Comparison of ENCODE assay signal across 20 cellular contexts in genomic region chr17:14459955-14460354, GRCh38.
"Had no signal": no experiment of that assay in that cellular context is flagged by ENCODE, and none has a peak within 500 bp of the region (broad histone marks: within the 10 kb centered on the region; RNA-seq: fewer than 3 reads in every experiment).

No MANE protein-coding gene starts in this region.

- H3K27ac Mint-ChIP-seq: naive thymus-derived CD8-positive, alpha-beta T cell; stimulated activated effector memory CD8-positive, alpha-beta T cell treated with anti-CD3 and anti-CD28 coated beads, Interleukin-12 subunit alpha, Interleukin-12 subunit beta, amount 100 ng/mL, for 72 hours; type B pancreatic cell had no signal

- H2AFZ ChIP-seq: parathyroid adenoma had no signal

- H3K4me1 ChIP-seq: colonic mucosa, heart left ventricle, parathyroid adenoma, prostate gland, right lobe of liver, thyroid gland had no signal

- H3K27ac ChIP-seq: colonic mucosa, heart left ventricle, parathyroid adenoma, prostate gland, right lobe of liver, suprapubic skin, thyroid gland had no signal

- H3K9me3 Mint-ChIP-seq: naive thymus-derived CD8-positive, alpha-beta T cell; stimulated activated effector memory CD8-positive, alpha-beta T cell treated with anti-CD3 and anti-CD28 coated beads, Interleukin-12 subunit alpha, Interleukin-12 subunit beta, amount 100 ng/mL, for 72 hours; type B pancreatic cell had no signal

- H3K4me3 Mint-ChIP-seq: stimulated activated effector memory CD8-positive, alpha-beta T cell treated with anti-CD3 and anti-CD28 coated beads, Interleukin-12 subunit alpha, Interleukin-12 subunit beta, amount 100 ng/mL, for 72 hours; type B pancreatic cell had no signal

- DNase-seq: colonic mucosa; dermis blood vessel endothelial cell; erythroblast; foreskin melanocyte; heart left ventricle; hippocampal formation; kidney glomerular epithelial cell; mammary epithelial cell; mucosa of descending colon; naive thymus-derived CD8-positive, alpha-beta T cell; right lobe of liver; stimulated activated CD4-positive, alpha-beta T cell treated with anti-CD3 and anti-CD28 coated beads, Interleukin-4, amount 100 ng/mL, for 1 hour; stimulated activated CD8-positive, alpha-beta memory T cell treated with anti-CD3 and anti-CD28 coated beads, Interleukin-4, amount 100 ng/mL, for 48 hours; stimulated activated naive CD8-positive, alpha-beta T cell treated with anti-CD3 and anti-CD28 coated beads, Interleukin-15, Interleukin-2, amounts not matched to agents 100 U/mL and 50 U/mL, for 24 hours; thyroid gland had no signal

- H3K4me3 ChIP-seq: colonic mucosa, heart left ventricle, mucosa of descending colon, prostate gland, right lobe of liver, suprapubic skin, thyroid gland had no signal

- H3K79me2 ChIP-seq: parathyroid adenoma had no signal

- H3K27me3 ChIP-seq: colonic mucosa, right lobe of liver, suprapubic skin, thyroid gland had no signal

- H3K36me3 Mint-ChIP-seq: stimulated activated effector memory CD8-positive, alpha-beta T cell treated with anti-CD3 and anti-CD28 coated beads, Interleukin-12 subunit alpha, Interleukin-12 subunit beta, amount 100 ng/mL, for 72 hours had no signal

- H3K9me3 ChIP-seq: colonic mucosa, heart left ventricle, prostate gland, right lobe of liver, suprapubic skin, thyroid gland had no signal

- H3K36me3 ChIP-seq: colonic mucosa, heart left ventricle, prostate gland, right lobe of liver, suprapubic skin, thyroid gland had no signal

- H3K9ac ChIP-seq: parathyroid adenoma had no signal
